ENCODE assay signal across 1 cellular context in genomic region chrX:128460835-128461234, GRCh38.
TF ChIP-seq lines count a peak whose summit lies in the region.

No MANE protein-coding gene starts in this region.

TF ChIP-seq in WTC11, 78 proteins besides CTCF, POLR2A, EP300 and RAD21 (continued from another document):
- TF ChIP-seq ZNF281 (CRISPR knock-in tag; IDR thresholded peaks at IDR 0.05) (no peak), ZNF219 (CRISPR knock-in tag; IDR thresholded peaks at IDR 0.05; ENCODE audit: borderline replicate concordance) (no peak), TEAD1 (CRISPR knock-in tag; IDR thresholded peaks at IDR 0.05) (no peak)
